ENCODE assay signal across 31 cellular contexts in the genomic region with DNA sequence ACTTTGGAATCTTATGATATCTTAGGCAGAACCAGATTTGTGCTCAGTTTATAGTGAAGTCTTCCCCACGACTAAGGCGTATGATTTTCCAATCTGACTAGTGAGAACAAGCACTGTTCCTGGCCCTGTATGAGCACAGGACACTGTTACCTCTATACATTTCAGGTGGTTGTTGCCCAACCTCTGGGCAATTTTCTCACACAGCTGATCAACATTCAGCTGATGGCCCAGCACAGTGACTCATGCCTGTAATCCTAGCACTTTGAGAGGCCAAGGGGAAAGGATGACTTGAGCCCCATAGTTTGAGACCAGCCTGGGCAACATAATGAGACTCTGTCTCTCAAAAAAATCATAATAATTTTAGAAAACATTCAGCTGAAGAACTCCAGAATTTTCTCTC.
"Had no signal": no experiment of that assay in that cellular context is flagged by ENCODE, and none has a peak within 500 bp of the region (broad histone marks: within the 10 kb centered on the region; RNA-seq: fewer than 3 reads in every experiment).

No MANE protein-coding gene starts in this region.

- DNase-seq: activated CD4-positive, alpha-beta T cell treated with anti-CD3 and anti-CD28 coated beads for 36 hours; activated CD4-positive, alpha-beta T cell treated with anti-CD3 and anti-CD28 coated beads, Interleukin-2, amount 10 ng/mL, durations not matched to agents 7 days and 5 days; activated CD4-positive, alpha-beta T cell treated with anti-CD3 and anti-CD28 coated beads, Interleukin-2, amount 50 U/mL, for 48 hours; activated CD8-positive, alpha-beta T cell treated with anti-CD3 and anti-CD28 coated beads, Interleukin-2, amount 10 ng/mL, durations not matched to agents 7 days and 5 days; activated gamma-delta T cell treated with Interleukin-2 at 50 U/mL for 16 hours; activated naive CD4-positive, alpha-beta T cell treated with anti-CD3 and anti-CD28 coated beads for 36 hours; activated naive CD8-positive, alpha-beta T cell treated with anti-CD3 and anti-CD28 coated beads, Interleukin-2, amount 50 U/mL, for 24 hours; activated T-cell treated with anti-CD3 and anti-CD28 coated beads, Interleukin-2, amount 50 U/mL, for 24 hours; anterior cingulate cortex; Karpas-422; KBM-7; MM.1S; MV-4-11; NCI-H1092; NCI-H1436 treated with DMSO at 0.1 percent for 48 hours; NCI-H1694 treated with DMSO at 0.1 percent for 48 hours; NCI-H2029; NCI-H345; NCI-H524 treated with DMSO at 0.1 percent for 48 hours; NCI-H748 treated with DMSO at 0.1 percent for 48 hours; NK-92 treated with Interleukin-12 subunit alpha and Interleukin-12 subunit beta, amount 100 ng/mL, for 24 hours; PC-3; RPMI8226; SHP77 treated with DMSO at 0.1 percent for 48 hours; SK-N-SH had no signal

- H3K36me3 ChIP-seq: cardiac muscle cell, Peyer's patch, SJSA1 had no signal

- H3K4me2 ChIP-seq: SK-N-SH had no signal

- H3K27me3 ChIP-seq: cardiac muscle cell, Peyer's patch, SJSA1 had no signal

- H3K4me1 ChIP-seq: Peyer's patch, SJSA1 had no signal

- H3K9me3 ChIP-seq: Peyer's patch, SJSA1, SK-N-SH had no signal

- H3K4me3 ChIP-seq: cardiac muscle cell, Peyer's patch, SJSA1 had no signal

- H3K9ac ChIP-seq: SK-N-SH had no signal

- H3K27ac ChIP-seq: cardiac muscle cell, Peyer's patch, SJSA1 had no signal

- ATAC-seq: activated CD4-positive, alpha-beta T cell treated with anti-CD3 and anti-CD28 coated beads for 36 hours; activated CD4-positive, CD25-positive, alpha-beta regulatory T cell treated with anti-CD3 and anti-CD28 coated beads, Interleukin-2, amount 50 U/mL, for 24 hours; activated CD8-positive, alpha-beta T cell treated with anti-CD3 and anti-CD28 coated beads, Interleukin-2, amount 10 ng/mL, durations not matched to agents 7 days and 5 days; activated naive CD4-positive, alpha-beta T cell treated with anti-CD3 and anti-CD28 coated beads, Interleukin-2, amount 50 U/mL, for 72 hours; activated naive CD8-positive, alpha-beta T cell treated with anti-CD3 and anti-CD28 coated beads, Interleukin-2, amount 50 U/mL, for 24 hours; PC-3; WTC11 had no signal
